ENCODE assay signal across 8 cellular contexts in the genomic region with DNA sequence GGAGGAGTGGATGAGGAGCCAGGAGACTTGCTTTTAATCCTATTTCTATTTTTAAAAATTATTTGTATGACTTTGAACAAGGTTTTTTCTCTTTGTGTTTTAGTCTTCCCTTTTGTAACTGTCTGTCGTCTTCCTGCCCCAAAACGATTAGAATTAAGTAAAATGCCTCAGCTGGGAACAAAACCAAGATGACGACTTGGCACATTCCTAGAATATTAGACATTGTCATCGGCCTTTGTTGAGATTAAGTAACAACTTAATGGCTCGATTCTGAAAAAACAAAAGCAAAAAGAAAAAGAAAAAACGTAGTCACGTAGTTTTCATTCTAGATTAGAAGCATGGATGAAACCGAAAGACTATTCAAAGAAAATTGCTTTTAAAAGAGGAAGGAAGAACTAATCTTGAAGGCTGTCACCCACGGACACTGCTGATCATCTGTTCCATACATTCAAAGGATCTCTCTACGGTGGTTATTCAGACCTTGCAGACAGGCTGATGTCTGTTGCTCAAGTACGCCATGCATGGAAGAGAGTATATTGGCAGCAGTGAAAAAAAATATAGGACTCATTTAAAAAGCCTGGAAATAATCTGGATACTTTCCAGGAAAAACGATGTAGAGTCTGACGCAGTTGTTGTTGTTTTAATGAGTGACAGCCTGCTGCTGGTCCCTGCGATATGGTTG. TPM values are rescaled to one million over a fixed set of nuclear protein-coding genes. Genes with fewer than 3 reads are reported as not detected.
DNase-seq lines count a peak whose midpoint lies in the region; ATAC-seq, FAIRE-seq and TF ChIP-seq lines count a peak whose summit lies in the region.

No MANE protein-coding gene starts in this region.

- H3K27ac ChIP-seq in cardiac muscle cell (no peak overlapping the region), SK-N-MC (no peak overlapping the region), kidney (ENCODE audit: low read depth in 2 of 2, low read length in 2 of 2) (no peak overlapping the region), PC-9 (no peak overlapping the region), ovary (no peak overlapping the region)

- peak; percentile 4 for TF ChIP-seq CTCF in cardiac muscle cell (IDR thresholded peaks at IDR 0.05; ENCODE audit: low read depth, low read length)
- no peak for TF ChIP-seq CTCF in kidney (IDR thresholded peaks at IDR 0.05; ENCODE audit: borderline replicate concordance, extremely low read depth, insufficient read depth)
- no peak for TF ChIP-seq CTCF in PC-9 (conservative IDR thresholded peaks at IDR 0.05)
- no peak for TF ChIP-seq CTCF in ovary (IDR thresholded peaks at IDR 0.05)

- H3F3A ChIP-seq in PC-9 (ENCODE audit: insufficient read depth, low read depth) = peaks cover 3% of the 10 kb centered on the region; the same call in 1 of the 2 replicates

- no peak overlapping the region for H3K9ac ChIP-seq in SK-N-MC (ENCODE audit: insufficient read length)
- H3K9ac ChIP-seq in kidney (ENCODE audit: low read length in 2 of 2) = no peak overlapping the region

- WGBS in ovary, 3 donors = 11 to 31% (median 12%) methylated on average over 14 of the region's 14 CpGs

- no peak overlapping the region for H3K4me3 ChIP-seq in cardiac muscle cell
- H3K4me3 ChIP-seq in SK-N-MC = peak overlapping the region; percentile 29; the same call in 1 of the 2 replicates
- H3K4me3 ChIP-seq in kidney (ENCODE audit: low read length in 2 of 2) = peak overlapping the region; percentile 15 to 26
- no peak overlapping the region for H3K4me3 ChIP-seq in PC-9
- H3K4me3 ChIP-seq in ovary = no peak overlapping the region

- H3K79me2 ChIP-seq in PC-9 (ENCODE audit: low read depth) = no peaks in the 10 kb centered on the region

- H3K4me2 ChIP-seq in PC-9 = no peak overlapping the region

- no peak for TF ChIP-seq POLR2A in ovary (IDR thresholded peaks at IDR 0.05)

- FAIRE-seq in kidney (lab: Jason Lieb, UNC) = no peak

- no peak for ATAC-seq in Right ventricle myocardium superior (ENCODE audit: poor library complexity)
- ATAC-seq in HG03045 (IDR thresholded peaks at IDR 0.05; ENCODE audit: unreplicated experiment) = peak; percentile 59
- no peak for ATAC-seq in GM19035 (IDR thresholded peaks at IDR 0.05; ENCODE audit: unreplicated experiment)

- H4K20me1 ChIP-seq in PC-9 (ENCODE audit: insufficient read depth) = no peaks in the 10 kb centered on the region

- H3K9me2 ChIP-seq in PC-9 (ENCODE audit: insufficient read depth) = no peaks in the 10 kb centered on the region

- intact Hi-C loops in Right ventricle myocardium superior (cut with DNase I) (no loop called here), kidney (cut with DNase I) (no loop called here), PC-9 (cut with micrococcal nuclease; ENCODE audit: unreplicated experiment) (no loop called here), ovary (cut with DNase I) (no loop called here)

- H3K27me3 ChIP-seq in cardiac muscle cell = no peaks in the 10 kb centered on the region
- H3K27me3 ChIP-seq in PC-9 (ENCODE audit: insufficient read depth, low read depth) = no peaks in the 10 kb centered on the region
- no peaks in the 10 kb centered on the region for H3K27me3 ChIP-seq in ovary

- H3K9me3 ChIP-seq in cardiac muscle cell (ENCODE audit: low read depth) = no peaks in the 10 kb centered on the region
- H3K9me3 ChIP-seq in SK-N-MC (ENCODE audit: low read depth, low read length) = no peaks in the 10 kb centered on the region
- no peaks in the 10 kb centered on the region for H3K9me3 ChIP-seq in kidney (ENCODE audit: control insufficient read depth in 1 of 2, low read length in 2 of 2)
- no peaks in the 10 kb centered on the region for H3K9me3 ChIP-seq in PC-9 (ENCODE audit: insufficient read depth, low read depth)
- H3K9me3 ChIP-seq in ovary = no peaks in the 10 kb centered on the region

- TF ChIP-seq EP300 in ovary (IDR thresholded peaks at IDR 0.05) = no peak

- CTCF ChIA-PET in PC-9 (lab: Charles Lee) = interaction anchor here (0.6 kb wide), 1 partner anchor 127 kb away, joined by 4 read pairs; no protein-coding TSS in a partner anchor

- DNase-seq in cardiac muscle cell (ENCODE audit: low read depth in 1 of 2, low spot score in 1 of 2) (peak in 1 of 2 donors; percentile 71), Right ventricle myocardium superior (no peak), SK-N-MC (ENCODE audit: low read depth, low spot score) (no peak), kidney (no peak), PC-9 (no peak), ovary (no peak)

- H3K36me3 ChIP-seq in cardiac muscle cell (no peaks in the 10 kb centered on the region), SK-N-MC (ENCODE audit: insufficient read depth, low read length) (no peaks in the 10 kb centered on the region), kidney (ENCODE audit: control insufficient read depth in 1 of 2, insufficient read depth in 2 of 2, low read length in 2 of 2) (no peaks in the 10 kb centered on the region), PC-9 (ENCODE audit: low read depth) (no peaks in the 10 kb centered on the region), ovary (no peaks in the 10 kb centered on the region)

- POLR2A ChIA-PET in PC-9 (lab: Charles Lee; ENCODE audit: unreplicated experiment) = interaction anchor here (0.5 kb wide), 1 partner anchor 873 kb away, joined by 3 read pairs; no protein-coding TSS in a partner anchor

- H2AFZ ChIP-seq in PC-9 = no peak overlapping the region

- no TSS peak for BruUV-seq in PC-9 (replicated peaks; lab: Mats Ljungman, UMichigan)

- H3K4me1 ChIP-seq in cardiac muscle cell (ENCODE audit: low read depth) (peaks cover 5% of the 10 kb centered on the region), kidney (ENCODE audit: control insufficient read depth in 1 of 2, insufficient read depth in 1 of 2, low read depth in 1 of 2, low read length in 2 of 2) (no peaks in the 10 kb centered on the region), PC-9 (replicated peaks; ENCODE audit: insufficient read depth) (peaks cover 15% of the 10 kb centered on the region), ovary (ENCODE audit: insufficient read depth) (peaks cover 3% of the 10 kb centered on the region)

RNA-seq across cellular contexts. Expression of a gene that starts 16.9 kb away (rescaled TPM):
- total RNA-seq in cardiac muscle cell = 0.18 and 0.24 TPM in 2 replicates
- polyA plus RNA-seq in cardiac muscle cell = 0.44 TPM in 1 of 2 replicates, not detected in the other
- not detected for total RNA-seq in Right ventricle myocardium superior
- total RNA-seq in kidney = not detected
- polyA plus RNA-seq in kidney (ENCODE audit: insufficient read depth, low read depth, low replicate concordance) = 4.5 TPM
- total RNA-seq in PC-9 (2021) = 15.5 and 16.3 TPM in 2 replicates
- 10 to 100 TPM; 14.2 to 43.9 (median 32.1) TPM for total RNA-seq in ovary
- 10 to 100 TPM; 19.4 to 62.4 TPM for polyA plus RNA-seq in ovary

Comparison
In these comparisons a context has a peak if more than half of its experiments do, and no peak if none do; other contexts are left out.
1. H3K4me3 ChIP-seq: peak in SK-N-MC (single experiment) and kidney (2 of 2); none in cardiac muscle cell (single experiment), PC-9 (single experiment) and ovary (single experiment).
2. RNA of a gene that starts 16.9 kb away (total RNA-seq): 14.2 to 43.9 TPM in ovary and 15.5 to 16.3 TPM in PC-9; 0.18 to 0.24 TPM in cardiac muscle cell, not detected in kidney (single experiment) and not detected in Right ventricle myocardium superior (single experiment); every median in the first group is over 10 times any median in the second.